Comparison of ENCODE assay signal across 8 cellular contexts in the genomic region with DNA sequence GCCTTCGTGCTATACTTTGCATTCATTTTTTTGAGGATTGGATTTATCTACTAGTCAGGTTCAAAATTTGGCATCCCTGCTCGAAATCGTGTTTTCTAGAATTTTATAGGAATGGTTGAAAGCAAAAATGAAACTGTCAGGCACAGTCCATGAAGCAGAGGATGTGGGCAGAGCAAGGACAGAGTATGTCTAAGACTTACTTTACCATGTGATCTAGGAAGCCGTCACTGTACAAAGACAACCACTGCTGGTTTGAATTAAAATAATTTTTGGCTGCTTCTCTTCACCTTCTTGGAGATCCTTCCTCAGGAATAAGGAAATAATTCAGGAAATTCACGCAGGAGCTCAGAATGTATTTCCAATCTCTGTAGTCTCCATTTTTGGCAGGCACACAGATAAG. TPM values are rescaled to one million over a fixed set of nuclear protein-coding genes. Genes with fewer than 3 reads are reported as not detected.
DNase-seq lines count a peak whose midpoint lies in the region; ATAC-seq and TF ChIP-seq lines count a peak whose summit lies in the region.

No MANE protein-coding gene starts in this region.

- DNase-seq in DND-41 (peak; percentile 66), LHCN-M2 (ENCODE audit: low read depth) (peak; percentile 38), globus pallidus (ENCODE audit: low spot score) (peak; percentile 24), mesenteric fat pad (ENCODE audit: low spot score) (no peak), NCI-H774 (lab: John Stamatoyannopoulos, UW) (no peak)
- no peak for DNase-seq in stimulated activated CD4-positive, alpha-beta T cell treated with anti-CD3 and anti-CD28 coated beads, Interleukin-4, amount 100 ng/mL, for 24 hours

- no peaks in the 10 kb centered on the region for H4K20me1 ChIP-seq in DND-41 (ENCODE audit: insufficient read depth, low read length)

- H3K9me3 ChIP-seq in DND-41 (ENCODE audit: insufficient read depth, low read length, severe bottlenecking) (no peaks in the 10 kb centered on the region), gastroesophageal sphincter (no peaks in the 10 kb centered on the region)

- H3K79me2 ChIP-seq in DND-41 (ENCODE audit: insufficient read depth, low read length): no peaks in the 10 kb centered on the region

- peak overlapping the region in 1 of 2 experiments; percentile 5; a peak in 1 of 4 replicates for H3K4me3 ChIP-seq in DND-41 (ENCODE audit: low read depth in 1 of 2, low read length in 2 of 2)
- no peak overlapping the region for H3K4me3 ChIP-seq in gastroesophageal sphincter

- TF ChIP-seq POLR2A in gastroesophageal sphincter (IDR thresholded peaks at IDR 0.05): no peak

- ATAC-seq in DND-41 (ENCODE audit: insufficient read depth, low read depth) (peak; percentile 100), GM19467 (IDR thresholded peaks at IDR 0.05; ENCODE audit: unreplicated experiment) (peak; percentile 80), gastroesophageal sphincter (no peak)

- H3K4me1 ChIP-seq in DND-41 (ENCODE audit: insufficient read depth, low read length) (peaks cover 15% of the 10 kb centered on the region), gastroesophageal sphincter (no peaks in the 10 kb centered on the region)

- no peaks in the 10 kb centered on the region for H3K36me3 ChIP-seq in DND-41 (ENCODE audit: insufficient read depth, low read length)
- H3K36me3 ChIP-seq in gastroesophageal sphincter: no peaks in the 10 kb centered on the region

- peak overlapping the region; percentile 40 for H3K9ac ChIP-seq in DND-41 (ENCODE audit: low read depth, low read length)

- WGBS in gastroesophageal sphincter (ENCODE audit: low coverage in 1 of 2), 2 donors: 48 to 49% methylated on average over 5 of the region's 5 CpGs

- H3K4me2 ChIP-seq in DND-41 (ENCODE audit: insufficient read depth, low read length): peak overlapping the region; percentile 54

- TF ChIP-seq EP300 in gastroesophageal sphincter (IDR thresholded peaks at IDR 0.05): no peak

- peak overlapping the region; percentile 72 for H2AFZ ChIP-seq in DND-41 (ENCODE audit: low read depth, low read length)

- H3K27me3 ChIP-seq in DND-41 (ENCODE audit: insufficient read depth, low read length, poor library complexity): no peaks in the 10 kb centered on the region
- H3K27me3 ChIP-seq in gastroesophageal sphincter: no peaks in the 10 kb centered on the region

- peak overlapping the region; percentile 62 for H3K27ac ChIP-seq in DND-41 (ENCODE audit: low read length)
- H3K27ac ChIP-seq in gastroesophageal sphincter: no peak overlapping the region

- TF ChIP-seq CTCF in DND-41 (IDR thresholded peaks at IDR 0.05; ENCODE audit: borderline replicate concordance, extremely low read depth, low read length, poor library complexity, severe bottlenecking) (no peak), gastroesophageal sphincter (IDR thresholded peaks at IDR 0.05) (no peak)

RNA-seq across cellular contexts. Expression of a gene that starts 31.6 kb away (rescaled TPM):
- 28.3 and 30.1 TPM in 2 replicates for total RNA-seq in LHCN-M2 (2014; rRNA removed)
- 6.6 TPM for polyA plus RNA-seq in LHCN-M2 (2012)
- total RNA-seq in mesenteric fat pad: 20.2 TPM
- total RNA-seq in gastroesophageal sphincter: 10 to 100 TPM; 14.9 to 28.9 (median 17.9) TPM

Comparison
In these comparisons a context has a peak if more than half of its experiments do, and no peak if none do; other contexts are left out.
1. DNase-seq: peak in DND-41 (single experiment), LHCN-M2 (single experiment) and globus pallidus (single experiment); none in mesenteric fat pad (single experiment), stimulated activated CD4-positive, alpha-beta T cell treated with anti-CD3 and anti-CD28 coated beads, Interleukin-4, amount 100 ng/mL, for 24 hours (single experiment) and NCI-H774 (single experiment).